In the genomic region with DNA sequence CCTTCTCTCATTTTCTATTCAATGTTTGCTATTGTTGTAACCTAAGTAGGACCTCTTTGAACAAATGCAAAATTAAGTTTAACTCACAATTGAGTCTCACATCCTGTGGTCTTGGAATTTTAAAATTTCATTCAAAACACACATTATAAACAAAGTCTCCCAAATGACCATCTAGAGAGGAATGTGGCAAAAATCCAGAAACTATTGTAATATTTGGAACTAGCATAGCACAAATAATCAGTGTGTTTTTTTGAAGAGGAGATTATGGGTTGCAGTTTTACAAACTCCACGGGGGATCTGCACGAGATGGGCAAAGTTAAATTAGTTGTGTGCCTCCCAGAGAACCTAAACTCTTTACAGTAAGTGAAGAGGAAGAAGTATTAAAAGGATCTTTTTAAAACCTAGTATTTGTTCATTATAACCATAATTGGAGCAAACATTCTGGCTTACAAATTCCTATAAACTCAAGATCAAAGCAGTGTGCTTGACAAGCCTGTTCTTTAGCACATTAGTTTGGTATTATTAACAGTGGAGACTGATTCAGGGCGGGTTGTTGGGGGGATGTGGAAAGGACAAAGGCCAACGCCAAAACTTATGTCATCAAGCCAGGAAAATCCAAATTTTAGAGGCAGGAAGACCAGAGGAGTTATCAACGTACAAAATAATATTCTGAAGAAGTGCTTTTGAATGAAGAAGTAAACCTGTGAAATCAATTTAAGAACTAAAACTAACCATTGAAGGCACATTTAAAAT, we compare ENCODE assay signal across 11 cellular contexts. TPM values are rescaled to one million over a fixed set of nuclear protein-coding genes. Genes with fewer than 3 reads are reported as not detected.
DNase-seq lines count a peak whose midpoint lies in the region; TF ChIP-seq lines count a peak whose summit lies in the region.
"Had no signal": no experiment of that assay in that cellular context is flagged by ENCODE, and none has a peak within 500 bp of the region (broad histone marks: within the 10 kb centered on the region; RNA-seq: fewer than 3 reads in every experiment).

No MANE protein-coding gene starts in this region.

- peaks cover 13% of the 10 kb centered on the region for H3K27me3 Mint-ChIP-seq in activated naive CD8-positive, alpha-beta T cell treated with anti-CD3 and anti-CD28 coated beads for 36 hours

- H3K4me3 ChIP-seq in H7 (ENCODE audit: insufficient read depth, low read depth, low read length) (no peak overlapping the region), fibroblast of the aortic adventitia (ENCODE audit: low read depth, low read length) (no peak overlapping the region), testis (no peak overlapping the region)

- H3K4me3 Mint-ChIP-seq in activated naive CD8-positive, alpha-beta T cell treated with anti-CD3 and anti-CD28 coated beads for 36 hours: no peak overlapping the region

- no peak overlapping the region for H3K27ac ChIP-seq in testis
- H3K27ac ChIP-seq: WERI-Rb-1 had no signal

- H3K4me1 Mint-ChIP-seq in activated naive CD8-positive, alpha-beta T cell treated with anti-CD3 and anti-CD28 coated beads for 36 hours: peaks cover 21% of the 10 kb centered on the region

- peak overlapping the region; percentile 68 for H3K27ac Mint-ChIP-seq in activated naive CD8-positive, alpha-beta T cell treated with anti-CD3 and anti-CD28 coated beads for 36 hours
- H3K27ac Mint-ChIP-seq: activated naive CD4-positive, alpha-beta T cell treated with anti-CD3 and anti-CD28 coated beads, Interleukin-2, amount 50 U/mL, for 72 hours had no signal

- TF ChIP-seq CTCF in fibroblast of the aortic adventitia (IDR thresholded peaks at IDR 0.05; ENCODE audit: insufficient read depth, low read length): no peak
- no peak for TF ChIP-seq CTCF in testis (IDR thresholded peaks at IDR 0.05)

- H3K9me3 Mint-ChIP-seq in activated naive CD8-positive, alpha-beta T cell treated with anti-CD3 and anti-CD28 coated beads for 36 hours: no peaks in the 10 kb centered on the region
- H3K9me3 Mint-ChIP-seq: stimulated activated naive CD8-positive, alpha-beta T cell treated with anti-CD3 and anti-CD28 coated beads, Interleukin-15, amount 100 ng/mL, for 72 hours had no signal

- intact Hi-C loops in testis (cut with DNase I; ENCODE audit: low total_unique reads): no loop called here

- H3K27me3 ChIP-seq in H7 (ENCODE audit: control insufficient read depth, insufficient read depth, low read length): no peaks in the 10 kb centered on the region
- H3K27me3 ChIP-seq in testis: no peaks in the 10 kb centered on the region

- no peak for TF ChIP-seq POLR2A in testis (IDR thresholded peaks at IDR 0.05)

- DNase-seq in AG08396 (ENCODE audit: low spot score) (peak; percentile 41), H7 (peak; percentile 22), fibroblast of the aortic adventitia (ENCODE audit: low read depth) (peak; percentile 82), KG1 (lab: John Stamatoyannopoulos, UW) (no peak), DMS53 treated with DMSO at 0.1 percent for 48 hours (lab: John Stamatoyannopoulos, UW; ENCODE audit: unreplicated experiment) (no peak), testis (no peak), DMS153 (lab: John Stamatoyannopoulos, UW) (no peak)
- DNase-seq in activated naive CD8-positive, alpha-beta T cell treated with anti-CD3 and anti-CD28 coated beads for 36 hours: no peak
- DNase-seq: stimulated activated naive CD8-positive, alpha-beta T cell treated with anti-CD3 and anti-CD28 coated beads, Interleukin-15, amount 100 ng/mL, for 72 hours; WERI-Rb-1 had no signal

- H3K36me3 Mint-ChIP-seq in activated naive CD8-positive, alpha-beta T cell treated with anti-CD3 and anti-CD28 coated beads for 36 hours: no peaks in the 10 kb centered on the region

- H3K36me3 ChIP-seq in H7 (replicated peaks; ENCODE audit: control insufficient read depth, insufficient read depth, low read length) (no peaks in the 10 kb centered on the region), testis (ENCODE audit: low read depth, missing control alignments) (no peaks in the 10 kb centered on the region)
- H3K36me3 ChIP-seq: WERI-Rb-1 had no signal

- no peaks in the 10 kb centered on the region for H3K4me1 ChIP-seq in testis

- H3K9me3 ChIP-seq in testis: no peaks in the 10 kb centered on the region

- 46 to 50% methylated on average over 5 of the region's 5 CpGs for WGBS in testis, 2 donors

RNA-seq across cellular contexts. Expression of a gene that starts 22.4 kb away (rescaled TPM):
- 65.4 and 103 TPM in 2 replicates for total RNA-seq in H7 (2014; rRNA removed; shearing (Covaris generic))
- 10 to 100 TPM; 88.7 to 93.5 TPM for total RNA-seq in activated naive CD8-positive, alpha-beta T cell treated with anti-CD3 and anti-CD28 coated beads for 36 hours
- 86.1 and 264 TPM in 2 replicates for total RNA-seq in fibroblast of the aortic adventitia (ENCODE audit: low replicate concordance)
- total RNA-seq in testis: 10 to 100 TPM; 57.7 to 75.8 TPM
- polyA plus RNA-seq in testis (ENCODE audit: insufficient read depth, low read depth, low replicate concordance): 71.6 TPM

Comparison
In these comparisons a context has a peak if more than half of its experiments do, and no peak if none do; other contexts are left out.
1. DNase-seq: peak in AG08396 (single experiment), H7 (single experiment) and fibroblast of the aortic adventitia (single experiment); none in activated naive CD8-positive, alpha-beta T cell treated with anti-CD3 and anti-CD28 coated beads for 36 hours (single experiment), KG1 (single experiment), DMS53 treated with DMSO at 0.1 percent for 48 hours (single experiment), testis (single experiment) and DMS153 (single experiment).